ENCODE assay signal across 2 cellular contexts in genomic region chr11:116473790-116474346, GRCh38.
A peak's percentile ranks its signal among the peaks of the same experiment; 100 is the strongest.
TF ChIP-seq lines count a peak whose summit lies in the region.

No MANE protein-coding gene starts in this region.

TF ChIP-seq in WTC11, 78 proteins besides CTCF, POLR2A, EP300 and RAD21 (continued from another document):
- TF ChIP-seq SMAD3 (CRISPR knock-in tag; IDR thresholded peaks at IDR 0.05; ENCODE audit: borderline replicate concordance) (no peak), ZNF671 (CRISPR knock-in tag; IDR thresholded peaks at IDR 0.05) (no peak), ZNF138 (CRISPR knock-in tag; conservative IDR thresholded peaks at IDR 0.05) (no peak), ATF2 (CRISPR knock-in tag; IDR thresholded peaks at IDR 0.05; ENCODE audit: borderline replicate concordance, low read depth) (no peak), EMX1 (CRISPR knock-in tag; IDR thresholded peaks at IDR 0.05) (no peak), TP53 (CRISPR knock-in tag; IDR thresholded peaks at IDR 0.05) (no peak), ZNF423 (CRISPR knock-in tag; IDR thresholded peaks at IDR 0.05) (peak; percentile 29; the same call in 1 of the 2 replicates)

TF ChIP-seq in SK-N-SH, 30 proteins besides CTCF, POLR2A, EP300 and RAD21:
- no peak for TF ChIP-seq EZH2phosphoT487 (IDR thresholded peaks at IDR 0.05; ENCODE audit: borderline replicate concordance, low read depth)
- no peak for TF ChIP-seq USF1 (IDR thresholded peaks at IDR 0.05; ENCODE audit: borderline replicate concordance, low read depth)
- no peak for TF ChIP-seq FOXJ3 (CRISPR knock-in tag; IDR thresholded peaks at IDR 0.05)
- no peak for TF ChIP-seq ZBTB33 (IDR thresholded peaks at IDR 0.05; ENCODE audit: borderline replicate concordance, low read depth)
- no peak for TF ChIP-seq GABPA (IDR thresholded peaks at IDR 0.05; ENCODE audit: low read depth)
- no peak for TF ChIP-seq NFIC (IDR thresholded peaks at IDR 0.05; ENCODE audit: borderline replicate concordance)
- TF ChIP-seq SIN3A (IDR thresholded peaks at IDR 0.05; ENCODE audit: borderline replicate concordance, low read depth, low read length) = no peak
